ENCODE assay signal across 10 cellular contexts in the genomic region with DNA sequence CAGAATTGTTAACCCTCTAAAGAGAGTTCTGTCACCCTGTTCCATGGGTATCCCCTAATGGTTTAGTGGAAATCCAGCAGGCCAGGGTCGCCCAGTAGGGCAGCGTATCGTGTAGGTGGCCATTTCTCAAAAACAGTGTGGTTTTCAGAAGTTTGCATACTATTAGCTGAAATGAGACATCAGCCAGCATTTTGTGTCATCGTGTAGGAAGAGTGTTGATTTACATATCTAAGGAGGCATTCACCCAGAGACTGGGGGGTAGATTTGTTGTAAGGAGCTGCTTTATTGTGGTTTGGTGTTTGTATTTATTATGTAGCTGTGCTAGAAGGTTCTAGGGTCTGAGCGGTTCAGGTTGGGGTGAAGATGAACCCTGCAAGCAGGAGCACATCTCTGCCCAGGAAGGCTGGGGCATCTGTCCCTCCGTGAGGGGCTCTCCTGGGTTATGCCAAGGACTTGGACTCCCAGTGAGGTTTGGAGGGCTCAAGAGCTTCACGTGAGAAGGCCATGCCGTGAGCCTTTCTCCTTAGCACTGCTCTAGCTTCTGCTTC.
A peak's percentile ranks its signal among the peaks of the same experiment; 100 is the strongest.
DNase-seq lines count a peak whose midpoint lies in the region; ATAC-seq and TF ChIP-seq lines count a peak whose summit lies in the region.
"Had no signal": no experiment of that assay in that cellular context is flagged by ENCODE, and none has a peak within 500 bp of the region (broad histone marks: within the 10 kb centered on the region; RNA-seq: fewer than 3 reads in every experiment).

No MANE protein-coding gene starts in this region.

- H3K4me1 ChIP-seq in GM23338 (ENCODE audit: insufficient read depth) (peaks cover 25% of the 10 kb centered on the region), HUES6 (ENCODE audit: control insufficient read depth, insufficient read depth, low read length) (peaks cover 32% of the 10 kb centered on the region), testis (peaks cover 17% of the 10 kb centered on the region)

- peaks cover 17% of the 10 kb centered on the region for H3K36me3 Mint-ChIP-seq in activated CD8-positive, alpha-beta memory T cell treated with anti-CD3 and anti-CD28 coated beads, Interleukin-2, amount 10 ng/mL, durations not matched to agents 7 days and 5 days
- H3K36me3 Mint-ChIP-seq in GM23338 (ENCODE audit: low read depth) = peaks cover 27% of the 10 kb centered on the region

- intact Hi-C loops in testis (cut with DNase I; ENCODE audit: low total_unique reads) = no loop called here

- H4K20me1 ChIP-seq in GM23338 (replicated peaks; ENCODE audit: insufficient read depth) = no peaks in the 10 kb centered on the region

- H3K27me3 Mint-ChIP-seq in activated CD8-positive, alpha-beta memory T cell treated with anti-CD3 and anti-CD28 coated beads, Interleukin-2, amount 10 ng/mL, durations not matched to agents 7 days and 5 days = no peaks in the 10 kb centered on the region
- peaks cover 9% of the 10 kb centered on the region for H3K27me3 Mint-ChIP-seq in GM23338 (ENCODE audit: insufficient read depth, low read depth, poor library complexity)

- H3K79me2 ChIP-seq in GM23338 (replicated peaks; ENCODE audit: insufficient read depth) = no peaks in the 10 kb centered on the region

- peaks cover 4% of the 10 kb centered on the region for H3K4me1 Mint-ChIP-seq in activated CD8-positive, alpha-beta memory T cell treated with anti-CD3 and anti-CD28 coated beads, Interleukin-2, amount 10 ng/mL, durations not matched to agents 7 days and 5 days
- H3K4me1 Mint-ChIP-seq in GM23338 = peaks cover 36% of the 10 kb centered on the region

- no peak for ATAC-seq in activated CD8-positive, alpha-beta memory T cell treated with anti-CD3 and anti-CD28 coated beads, Interleukin-2, amount 10 ng/mL, durations not matched to agents 7 days and 5 days
- peak; percentile 26 for ATAC-seq in GM23338

- no peak for TF ChIP-seq CTCF in GM23338 (conservative IDR thresholded peaks at IDR 0.05; ENCODE audit: low read depth in 2 of 2)
- TF ChIP-seq CTCF in testis (IDR thresholded peaks at IDR 0.05) = no peak

- H3K36me3 ChIP-seq in GM23338 (ENCODE audit: insufficient read depth) = no peaks in the 10 kb centered on the region
- peaks cover 11% of the 10 kb centered on the region for H3K36me3 ChIP-seq in HUES6 (ENCODE audit: control insufficient read depth, insufficient read depth, low read length)
- peaks cover 4% of the 10 kb centered on the region for H3K36me3 ChIP-seq in testis (ENCODE audit: low read depth, missing control alignments)

- H3K9me2 ChIP-seq in GM23338 (ENCODE audit: insufficient read depth) = peaks cover 6% of the 10 kb centered on the region

- peak overlapping the region; percentile 11 for H3K27ac Mint-ChIP-seq in activated CD8-positive, alpha-beta memory T cell treated with anti-CD3 and anti-CD28 coated beads, Interleukin-2, amount 10 ng/mL, durations not matched to agents 7 days and 5 days
- peak overlapping the region; percentile 7 for H3K27ac Mint-ChIP-seq in GM23338

- H3K4me3 Mint-ChIP-seq in activated CD8-positive, alpha-beta memory T cell treated with anti-CD3 and anti-CD28 coated beads, Interleukin-2, amount 10 ng/mL, durations not matched to agents 7 days and 5 days = no peak overlapping the region
- H3K4me3 Mint-ChIP-seq in GM23338 = peak overlapping the region; percentile 31; the same call in 1 of the 3 replicates

- no peaks in the 10 kb centered on the region for H3K27me3 ChIP-seq in GM23338 (ENCODE audit: insufficient read depth)
- no peaks in the 10 kb centered on the region for H3K27me3 ChIP-seq in HUES6 (ENCODE audit: control insufficient read depth, insufficient read depth, low read length)
- H3K27me3 ChIP-seq in testis = no peaks in the 10 kb centered on the region

- H3K9me3 ChIP-seq in HUES6 (ENCODE audit: control insufficient read depth, insufficient read depth, low read depth, low read length) = no peaks in the 10 kb centered on the region
- H3K9me3 ChIP-seq in testis = no peaks in the 10 kb centered on the region

- CTCF ChIA-PET in activated CD8-positive, alpha-beta memory T cell treated with anti-CD3 and anti-CD28 coated beads, Interleukin-2, amount 10 ng/mL, durations not matched to agents 7 days and 5 days (lab: Charles Lee) = no interaction called here

- H2AFZ ChIP-seq in GM23338 = no peak overlapping the region

- peak overlapping the region; percentile 5; the same call in 1 of the 2 replicates for H3K4me3 ChIP-seq in GM23338
- no peak overlapping the region for H3K4me3 ChIP-seq in HUES6 (ENCODE audit: low read depth, low read length)
- H3K4me3 ChIP-seq in testis = no peak overlapping the region

- no peaks in the 10 kb centered on the region for H3K9me3 Mint-ChIP-seq in activated CD8-positive, alpha-beta memory T cell treated with anti-CD3 and anti-CD28 coated beads, Interleukin-2, amount 10 ng/mL, durations not matched to agents 7 days and 5 days (ENCODE audit: low read depth)
- no peaks in the 10 kb centered on the region for H3K9me3 Mint-ChIP-seq in GM23338

- 89 to 92% methylated on average over 8 of the region's 8 CpGs for WGBS in testis, 2 donors

- peak overlapping the region; percentile 47 for H3K4me2 ChIP-seq in GM23338

- H3K27ac ChIP-seq in GM23338 (ENCODE audit: low read depth) (peak overlapping the region; percentile 61; the same call in 1 of the 2 replicates), HUES6 (ENCODE audit: low read depth, low read length) (peak overlapping the region; percentile 20; the same call in 1 of the 2 replicates), testis (peak overlapping the region; percentile 8 to 16)

- no peak overlapping the region for H3K9ac ChIP-seq in HUES6 (ENCODE audit: low read length)

- no peaks in the 10 kb centered on the region for H3F3A ChIP-seq in GM23338 (replicated peaks; ENCODE audit: low read depth)

- no peak for DNase-seq in activated CD8-positive, alpha-beta memory T cell treated with anti-CD3 and anti-CD28 coated beads, Interleukin-2, amount 10 ng/mL, durations not matched to agents 7 days and 5 days
- no peak for DNase-seq in activated CD8-positive, alpha-beta memory T cell treated with anti-CD3 and anti-CD28 coated beads for 24 hours
- DNase-seq in GM23338 (ENCODE audit: low spot score) = peak; percentile 22
- DNase-seq in testis = peak; percentile 8
- DNase-seq in NCI-H82 (lab: John Stamatoyannopoulos, UW) = no peak
- no peak for DNase-seq in DMS114 treated with DMSO at 0.1 percent for 48 hours (lab: John Stamatoyannopoulos, UW; ENCODE audit: unreplicated experiment)
- DNase-seq in AG08395 (ENCODE audit: low spot score) = no peak
- DNase-seq: NCI-H1105, retina had no signal

- TF ChIP-seq POLR2A in testis (IDR thresholded peaks at IDR 0.05) = no peak

TF ChIP-seq in GM23338, 12 proteins besides CTCF, POLR2A, EP300 and RAD21 (continues in another document):
- no peak for TF ChIP-seq CREB1 (CRISPR knock-in tag; IDR thresholded peaks at IDR 0.05; ENCODE audit: low read depth)
- no peak for TF ChIP-seq ZNF331 (CRISPR knock-in tag; IDR thresholded peaks at IDR 0.05; ENCODE audit: low read depth)
- TF ChIP-seq NANOG (IDR thresholded peaks at IDR 0.05; ENCODE audit: borderline replicate concordance) = no peak
- TF ChIP-seq JUNB (IDR thresholded peaks at IDR 0.05; ENCODE audit: unreplicated experiment) = no peak
- TF ChIP-seq STAT1 (IDR thresholded peaks at IDR 0.05; ENCODE audit: unreplicated experiment) = no peak
- no peak for TF ChIP-seq EZH2phosphoT487 (IDR thresholded peaks at IDR 0.05; ENCODE audit: unreplicated experiment)
- TF ChIP-seq, protein P1, sequence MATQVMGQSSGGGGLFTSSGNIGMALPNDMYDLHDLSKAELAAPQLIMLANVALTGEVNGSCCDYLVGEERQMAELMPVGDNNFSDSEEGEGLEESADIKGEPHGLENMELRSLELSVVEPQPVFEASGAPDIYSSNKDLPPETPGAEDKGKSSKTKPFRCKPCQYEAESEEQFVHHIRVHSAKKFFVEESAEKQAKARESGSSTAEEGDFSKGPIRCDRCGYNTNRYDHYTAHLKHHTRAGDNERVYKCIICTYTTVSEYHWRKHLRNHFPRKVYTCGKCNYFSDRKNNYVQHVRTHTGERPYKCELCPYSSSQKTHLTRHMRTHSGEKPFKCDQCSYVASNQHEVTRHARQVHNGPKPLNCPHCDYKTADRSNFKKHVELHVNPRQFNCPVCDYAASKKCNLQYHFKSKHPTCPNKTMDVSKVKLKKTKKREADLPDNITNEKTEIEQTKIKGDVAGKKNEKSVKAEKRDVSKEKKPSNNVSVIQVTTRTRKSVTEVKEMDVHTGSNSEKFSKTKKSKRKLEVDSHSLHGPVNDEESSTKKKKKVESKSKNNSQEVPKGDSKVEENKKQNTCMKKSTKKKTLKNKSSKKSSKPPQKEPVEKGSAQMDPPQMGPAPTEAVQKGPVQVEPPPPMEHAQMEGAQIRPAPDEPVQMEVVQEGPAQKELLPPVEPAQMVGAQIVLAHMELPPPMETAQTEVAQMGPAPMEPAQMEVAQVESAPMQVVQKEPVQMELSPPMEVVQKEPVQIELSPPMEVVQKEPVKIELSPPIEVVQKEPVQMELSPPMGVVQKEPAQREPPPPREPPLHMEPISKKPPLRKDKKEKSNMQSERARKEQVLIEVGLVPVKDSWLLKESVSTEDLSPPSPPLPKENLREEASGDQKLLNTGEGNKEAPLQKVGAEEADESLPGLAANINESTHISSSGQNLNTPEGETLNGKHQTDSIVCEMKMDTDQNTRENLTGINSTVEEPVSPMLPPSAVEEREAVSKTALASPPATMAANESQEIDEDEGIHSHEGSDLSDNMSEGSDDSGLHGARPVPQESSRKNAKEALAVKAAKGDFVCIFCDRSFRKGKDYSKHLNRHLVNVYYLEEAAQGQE (IDR thresholded peaks at IDR 0.05; ENCODE audit: unreplicated experiment) = no peak
- no peak for TF ChIP-seq ZNF114 (CRISPR knock-in tag; IDR thresholded peaks at IDR 0.05)
- TF ChIP-seq ETS1 (IDR thresholded peaks at IDR 0.05) = no peak
- TF ChIP-seq EZH2 (IDR thresholded peaks at IDR 0.05; ENCODE audit: low read depth, unreplicated experiment) = no peak

Comparison
In these comparisons a context has a peak if more than half of its experiments do, and no peak if none do; other contexts are left out.
1. DNase-seq: peak in GM23338 (single experiment) and testis (single experiment); none in activated CD8-positive, alpha-beta memory T cell treated with anti-CD3 and anti-CD28 coated beads, Interleukin-2, amount 10 ng/mL, durations not matched to agents 7 days and 5 days (single experiment), activated CD8-positive, alpha-beta memory T cell treated with anti-CD3 and anti-CD28 coated beads for 24 hours (single experiment), NCI-H82 (single experiment), DMS114 treated with DMSO at 0.1 percent for 48 hours (single experiment) and AG08395 (single experiment).
2. Peak in every context shown above with its lines, with median percentiles within 50 percentile points of each other: H3K27ac ChIP-seq.